11 cellular contexts compared by ENCODE assay signal in genomic region chrX:2875798-2876399, GRCh38. TPM values are rescaled to one million over a fixed set of nuclear protein-coding genes. Genes with fewer than 3 reads are reported as not detected.
A peak's percentile ranks its signal among the peaks of the same experiment; 100 is the strongest.
DNase-seq lines count a peak whose midpoint lies in the region; ATAC-seq, FAIRE-seq and TF ChIP-seq lines count a peak whose summit lies in the region.
"Had no signal": no experiment of that assay in that cellular context is flagged by ENCODE, and none has a peak within 500 bp of the region (broad histone marks: within the 10 kb centered on the region; RNA-seq: fewer than 3 reads in every experiment).

No MANE protein-coding gene starts in this region.

- TF ChIP-seq CTCF in A549 (IDR thresholded peaks at IDR 0.05) (peak; percentile 37; the same call in 2 of the 3 replicates), GM12865 (IDR thresholded peaks at IDR 0.05; ENCODE audit: insufficient read depth, low read depth, low read length, missing control alignments) (peak; percentile 18), foreskin fibroblast (IDR thresholded peaks at IDR 0.05; ENCODE audit: low read depth, low read length) (peak; percentile 17), omental fat pad (IDR thresholded peaks at IDR 0.05) (no peak), testis (IDR thresholded peaks at IDR 0.05) (peak in 1 of 3 experiments; percentile 13)

- H3K36me3 ChIP-seq in effector memory CD4-positive, alpha-beta T cell (ENCODE audit: control insufficient read depth, insufficient read depth, low read length) = no peaks in the 10 kb centered on the region
- no peaks in the 10 kb centered on the region for H3K36me3 ChIP-seq in testis (ENCODE audit: low read depth, missing control alignments)

- no peak overlapping the region for H3K4me2 ChIP-seq in A549

- TF ChIP-seq RAD21 in A549 (conservative IDR thresholded peaks at IDR 0.05 in 1 of 2, IDR thresholded peaks at IDR 0.05 in 1 of 2) = peak; percentile 47 to 53; a peak in 4 of 5 replicates

- POLR2A ChIA-PET in A549 (lab: Yijun Ruan, JAX) = no interaction called here

- TF ChIP-seq POLR2A in A549 (IDR thresholded peaks at IDR 0.05; ENCODE audit: low read length) (no peak), testis (IDR thresholded peaks at IDR 0.05) (no peak)

- intact Hi-C loops in testis (cut with DNase I; ENCODE audit: low total_unique reads) = no loop called here

- H3K27ac ChIP-seq in A549 (no peak overlapping the region), testis (no peak overlapping the region)
- H3K27ac ChIP-seq in effector memory CD4-positive, alpha-beta T cell (ENCODE audit: insufficient read depth, low read length, poor library complexity, severe bottlenecking) = no peak overlapping the region

- H3K4me3 ChIP-seq in A549 = no peak overlapping the region
- H3K4me3 ChIP-seq in GM12865 (ENCODE audit: low read depth, low read length) = no peak overlapping the region
- H3K4me3 ChIP-seq in foreskin fibroblast (ENCODE audit: low read depth in 1 of 2, low read length in 2 of 2) = no peak overlapping the region
- no peak overlapping the region for H3K4me3 ChIP-seq in effector memory CD4-positive, alpha-beta T cell (ENCODE audit: insufficient read depth, low read depth, low read length, poor library complexity, severe bottlenecking)
- no peak overlapping the region for H3K4me3 ChIP-seq in testis

- FAIRE-seq in A549 (lab: Jason Lieb, UNC) = no peak
- peak; percentile 23 for FAIRE-seq in RCC 7860 (lab: Jason Lieb, UNC)

- ATAC-seq in A549 (peak; percentile 59 to 78; a peak in 4 of 6 replicates), omental fat pad (ENCODE audit: low FRiP score) (no peak)

- TF ChIP-seq EP300 in A549 (IDR thresholded peaks at IDR 0.05) = no peak

- H3K27me3 ChIP-seq in effector memory CD4-positive, alpha-beta T cell (replicated peaks; ENCODE audit: control insufficient read depth, insufficient read depth, low read length, poor library complexity, severe bottlenecking) = no peaks in the 10 kb centered on the region
- no peaks in the 10 kb centered on the region for H3K27me3 ChIP-seq in testis

- H3K4me1 ChIP-seq in A549 (no peaks in the 10 kb centered on the region), testis (no peaks in the 10 kb centered on the region)
- H3K4me1 ChIP-seq in effector memory CD4-positive, alpha-beta T cell (ENCODE audit: control insufficient read depth, insufficient read depth, low read length, poor library complexity, severe bottlenecking) = no peaks in the 10 kb centered on the region

- peak in 1 of 2 experiments; percentile 36 for DNase-seq in A549 (ENCODE audit: low read depth in 1 of 2, low spot score in 1 of 2)
- peak; percentile 1 for DNase-seq in GM12865 (ENCODE audit: low read depth)
- no peak for DNase-seq in RCC 7860 (ENCODE audit: low spot score)
- DNase-seq in foreskin fibroblast = peak in 1 of 2 donors; percentile 24
- DNase-seq in stimulated activated naive CD4-positive, alpha-beta T cell treated with Interleukin-2 at 50 U/mL for 16 hours (lab: John Stamatoyannopoulos, UW) = no peak
- DNase-seq in effector memory CD4-positive, alpha-beta T cell = no peak
- DNase-seq in omental fat pad (ENCODE audit: low spot score) = no peak
- DNase-seq in testis = no peak
- DNase-seq: anterior cingulate cortex, GDM1, NCI-H1436 treated with DMSO at 0.1 percent for 48 hours had no signal

- CTCF ChIA-PET in A549 (lab: Yijun Ruan, JAX) = interaction anchor here (0.6 to 1.3 kb wide), 5 partner anchors 10 to 745 kb away, joined by 3 to 5 read pairs (median 3); no protein-coding TSS in a partner anchor

- WGBS in A549 (ENCODE audit: missing lambda C conversion rate) = 33% methylated on average over 6 of the region's 6 CpGs
- 73 to 80% methylated on average over 6 of the region's 6 CpGs for WGBS in testis, 2 donors

- H3K9me3 ChIP-seq in A549 (no peaks in the 10 kb centered on the region), testis (no peaks in the 10 kb centered on the region)
- H3K9me3 ChIP-seq in effector memory CD4-positive, alpha-beta T cell (ENCODE audit: control insufficient read depth, low read length) = no peaks in the 10 kb centered on the region

TF ChIP-seq in A549, 52 proteins besides CTCF, POLR2A, EP300 and RAD21:
- TF ChIP-seq SREBF2 (IDR thresholded peaks at IDR 0.05) (no peak), HOXA7 (CRISPR knock-in tag; IDR thresholded peaks at IDR 0.05) (no peak), MAFK (IDR thresholded peaks at IDR 0.05; ENCODE audit: partially characterized antibody) (no peak), ESRRA (IDR thresholded peaks at IDR 0.05; ENCODE audit: borderline replicate concordance, low read length) (no peak), JUN (IDR thresholded peaks at IDR 0.05) (no peak), TP53 (CRISPR knock-in tag; IDR thresholded peaks at IDR 0.05) (no peak)

RNA-seq across cellular contexts. Expression of gene GYG2, which starts 47.2 kb away (rescaled TPM):
- polyA plus RNA-seq in A549 (2011; rRNA removed) (14.1 and 14.3 TPM in 2 replicates), A549 (2017; fragmentation: RNase III; extraction: RNeasy Plus Mini Kit Qiagen cat#74134 plus additional on column Dnase treatment) (11.0 to 13.6 TPM (median 12.7 TPM) in 3 replicates), testis (ENCODE audit: insufficient read depth, low read depth, low replicate concordance) (2.6 TPM)
- polyA plus RNA-seq in A549 (2012; cell fraction: cytosol; rRNA removed) = 6.8 and 10.2 TPM in 2 replicates
- 6.9 and 8.6 TPM in 2 replicates for polyA plus RNA-seq in A549 (2012; cell fraction: nucleus; rRNA removed)
- 27.1 and 33.3 TPM in 2 replicates for polyA minus RNA-seq in A549 (2011; rRNA and poly(A)+ RNA removed)
- total RNA-seq in omental fat pad (100 to 1,000 TPM in 2 of 4 donors, 10 to 100 TPM in 2; 29.6 to 487 (median 115) TPM), testis (1 to 10 TPM; 2.2 to 2.4 TPM)

RNA-seq across cellular contexts. Expression of gene ARSD, which starts 53.2 kb away (rescaled TPM):
- polyA plus RNA-seq in A549 (2011; rRNA removed) = 17.4 and 22.0 TPM in 2 replicates
- 3.9 and 5.4 TPM in 2 replicates for polyA plus RNA-seq in A549 (2012; cell fraction: cytosol; rRNA removed)
- 8.4 and 8.5 TPM in 2 replicates for polyA plus RNA-seq in A549 (2012; cell fraction: nucleus; rRNA removed)
- 9.2 to 11.2 TPM (median 9.9 TPM) in 3 replicates for polyA plus RNA-seq in A549 (2017; fragmentation: RNase III; extraction: RNeasy Plus Mini Kit Qiagen cat#74134 plus additional on column Dnase treatment)
- polyA minus RNA-seq in A549 (2011; rRNA and poly(A)+ RNA removed) = 24.6 and 25.8 TPM in 2 replicates
- total RNA-seq in omental fat pad = 10 to 100 TPM; 17.3 to 33.8 (median 27.1) TPM
- 10 to 100 TPM; 25.4 to 37.0 TPM for total RNA-seq in testis
- 14.6 TPM for polyA plus RNA-seq in testis (ENCODE audit: insufficient read depth, low read depth, low replicate concordance)

Comparison
In these comparisons a context has a peak if more than half of its experiments do, and no peak if none do; other contexts are left out.
1. CTCF ChIP-seq: peak in A549 (single experiment), GM12865 (single experiment) and foreskin fibroblast (single experiment); none in omental fat pad (0 of 3).
2. RNA of gene GYG2, which starts 47.2 kb away (total RNA-seq): 29.6 to 487 TPM in omental fat pad; 2.2 to 2.4 TPM in testis; every median in the first group is over 4 times any median in the second.